18 cellular contexts compared by ENCODE assay signal in the genomic region with DNA sequence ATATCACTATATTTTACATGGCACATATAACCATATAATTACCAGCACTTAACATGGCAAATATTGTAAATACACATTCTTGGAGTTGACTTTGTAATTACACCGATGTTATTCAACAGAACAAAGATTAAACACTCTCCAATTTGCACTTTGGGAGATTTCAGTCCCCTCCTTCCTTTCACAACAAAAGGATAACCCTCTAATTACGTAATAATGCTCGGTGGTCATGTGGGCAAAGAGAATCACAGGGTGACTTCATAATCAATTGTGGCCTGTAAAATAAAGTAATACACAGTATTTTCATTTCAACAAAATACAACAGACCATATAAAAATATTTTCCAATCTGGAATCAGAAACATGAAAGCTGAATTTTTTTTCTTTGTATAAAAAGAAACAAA.
"Had no signal": no experiment of that assay in that cellular context is flagged by ENCODE, and none has a peak within 500 bp of the region (broad histone marks: within the 10 kb centered on the region; RNA-seq: fewer than 3 reads in every experiment).

No MANE protein-coding gene starts in this region.

- H3K27me3 ChIP-seq: colonic mucosa, esophagus squamous epithelium, gastroesophageal sphincter, upper lobe of left lung had no signal

- H3K4me1 ChIP-seq: colonic mucosa, upper lobe of left lung had no signal

- H3K36me3 ChIP-seq: colonic mucosa had no signal

- DNase-seq: activated B cell treated with CpG ODN at 0.5 μM for 24 hours; activated CD4-positive, alpha-beta T cell treated with anti-CD3 and anti-CD28 coated beads for 4 hours; activated CD4-positive, alpha-beta T cell treated with anti-CD3 and anti-CD28 coated beads, Interleukin-2, amount 50 U/mL, for 48 hours; activated effector memory CD4-positive, alpha-beta T cell treated with Interleukin-2 at 50 U/mL for 16 hours; activated naive CD4-positive, alpha-beta T cell treated with anti-CD3 and anti-CD28 coated beads for 36 hours; activated naive CD8-positive, alpha-beta T cell treated with anti-CD3 and anti-CD28 coated beads, Interleukin-2, amount 10 ng/mL, durations not matched to agents 7 days and 5 days; activated T-cell treated with anti-CD3 and anti-CD28 coated beads, Interleukin-2, amount 50 U/mL, for 72 hours; amniotic stem cell; colonic mucosa; esophagus squamous epithelium; left ventricle myocardium inferior; midbrain; natural killer cell; retina; stimulated activated CD4-positive, alpha-beta T cell treated with anti-CD3 and anti-CD28 coated beads, Interleukin-4, amount 100 ng/mL, for 24 hours; stimulated activated naive CD4-positive, alpha-beta T cell treated with Interleukin-2 at 50 U/mL for 16 hours; upper lobe of left lung had no signal

- H3K9me3 ChIP-seq: colonic mucosa, esophagus squamous epithelium, gastroesophageal sphincter, left ventricle myocardium inferior, upper lobe of left lung had no signal

- H3K4me3 ChIP-seq: colonic mucosa, esophagus squamous epithelium, gastroesophageal sphincter, left ventricle myocardium inferior, upper lobe of left lung had no signal

- H3K27ac ChIP-seq: colonic mucosa, esophagus squamous epithelium, gastroesophageal sphincter, left ventricle myocardium inferior, upper lobe of left lung had no signal

- ATAC-seq: activated T-cell treated with anti-CD3 and anti-CD28 coated beads, Interleukin-2, amount 50 U/mL, for 72 hours; gastroesophageal sphincter; natural killer cell had no signal
